Comparison of ENCODE assay signal across 35 cellular contexts in the genomic region with DNA sequence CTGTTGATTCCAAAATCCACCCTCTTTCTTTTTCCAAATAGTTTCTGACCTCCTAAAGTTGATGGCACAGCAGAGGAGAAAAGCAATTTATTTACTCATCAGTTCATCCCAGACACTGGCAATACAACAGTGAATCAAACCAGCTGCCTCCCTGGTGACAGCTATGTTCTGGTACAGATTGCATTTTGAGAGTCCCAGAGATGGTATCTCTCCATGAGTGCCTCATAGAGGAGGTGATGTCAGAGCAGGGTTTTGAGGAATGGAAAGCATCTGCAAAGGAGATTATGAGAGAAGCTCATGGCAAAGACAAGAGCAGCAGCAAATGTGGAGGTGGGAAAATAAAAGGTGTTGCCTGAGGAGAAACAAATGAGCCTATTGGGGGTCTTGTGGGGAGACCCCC.
DNase-seq lines count a peak whose midpoint lies in the region; ATAC-seq and TF ChIP-seq lines count a peak whose summit lies in the region.
"Had no signal": no experiment of that assay in that cellular context is flagged by ENCODE, and none has a peak within 500 bp of the region (broad histone marks: within the 10 kb centered on the region; RNA-seq: fewer than 3 reads in every experiment).

No MANE protein-coding gene starts in this region.

- no peak overlapping the region for H2BK120ac ChIP-seq in IMR-90 (ENCODE audit: low read depth, low read length)

- peaks cover 8% of the 10 kb centered on the region; the same call in 1 of the 2 replicates for H3K9me1 ChIP-seq in IMR-90 (ENCODE audit: insufficient read depth, low read length)

- H3K9me3 ChIP-seq in IMR-90 (ENCODE audit: control insufficient read depth, insufficient read depth, low read length) = peaks cover 14% of the 10 kb centered on the region
- peaks cover 0 to 8% (median 0%) of the 10 kb centered on the region in 4 donors for H3K9me3 ChIP-seq in stomach
- no peaks in the 10 kb centered on the region for H3K9me3 ChIP-seq in transverse colon
- H3K9me3 ChIP-seq: MG63 had no signal

- no peak overlapping the region for H2AK9ac ChIP-seq in IMR-90 (replicated peaks; ENCODE audit: low read depth, low read length, poor library complexity)

- H4K20me1 ChIP-seq in IMR-90 (ENCODE audit: insufficient read depth, low read length) = no peaks in the 10 kb centered on the region

- no peak for TF ChIP-seq POLR2A in IMR-90 (IDR thresholded peaks at IDR 0.05; ENCODE audit: low read depth, low read length)
- TF ChIP-seq POLR2A in stomach (IDR thresholded peaks at IDR 0.05) = no peak
- no peak for TF ChIP-seq POLR2A in transverse colon (IDR thresholded peaks at IDR 0.05)

- intact Hi-C loops in IMR-90 (cut with micrococcal nuclease) = loop anchor here (5.0 to 10.0 kb wide), 2 partner anchors 33 to 110 kb away; no protein-coding TSS in a partner anchor
- intact Hi-C loops in stomach (cut with DNase I; ENCODE audit: low total_unique reads) = no loop called here
- intact Hi-C loops in transverse colon (cut with DNase I; ENCODE audit: low total_unique reads) = no loop called here

- no peak overlapping the region for H2BK15ac ChIP-seq in IMR-90 (ENCODE audit: low read depth, low read length)

- no peak overlapping the region for H3K4ac ChIP-seq in IMR-90 (ENCODE audit: low read depth, low read length)

- peaks cover 27% of the 10 kb centered on the region for H3K4me1 Mint-ChIP-seq in chondrocyte (ENCODE audit: low read depth)
- H3K4me1 Mint-ChIP-seq: CD4-positive, CD25-positive, alpha-beta regulatory T cell; central memory CD8-positive, alpha-beta T cell; memory B cell; stimulated activated naive B cell treated with anti-CD40 and anti-IgM and Interleukin-4, amounts not matched to agents 10 μg/mL and 1 μg/mL and 100 μg/mL, for 72 hours had no signal

- H2AK5ac ChIP-seq in IMR-90 (ENCODE audit: low read depth, low read length) = no peak overlapping the region

- H3K23ac ChIP-seq in IMR-90 (ENCODE audit: low read depth, low read length) = no peak overlapping the region

- H4K91ac ChIP-seq in IMR-90 (ENCODE audit: insufficient read depth, low read depth, low read length) = no peak overlapping the region

- no peak overlapping the region for H4K8ac ChIP-seq in IMR-90 (ENCODE audit: low read depth in 2 of 2, low read length in 2 of 2)

- H3K36me3 ChIP-seq in IMR-90 (ENCODE audit: control insufficient read depth, insufficient read depth, low read length) (no peaks in the 10 kb centered on the region), stomach (no peaks in the 10 kb centered on the region), transverse colon (no peaks in the 10 kb centered on the region)
- H3K36me3 ChIP-seq: esophagus muscularis mucosa, gastroesophageal sphincter, MG63, WERI-Rb-1 had no signal

- H3K27ac ChIP-seq in IMR-90 (ENCODE audit: insufficient read depth, low read length) (no peak overlapping the region), stomach (no peak overlapping the region), transverse colon (no peak overlapping the region)
- H3K27ac ChIP-seq: esophagus muscularis mucosa, gastroesophageal sphincter, parathyroid adenoma, WERI-Rb-1 had no signal

- H3K14ac ChIP-seq in IMR-90 (replicated peaks; ENCODE audit: low read depth, low read length) = no peak overlapping the region

- no peak overlapping the region for H2AFZ ChIP-seq in IMR-90 (replicated peaks; ENCODE audit: low read length, poor library complexity)
- H2AFZ ChIP-seq: GM23338, parathyroid adenoma had no signal

- H3K27ac Mint-ChIP-seq in chondrocyte (ENCODE audit: unreplicated experiment) = no peak overlapping the region
- H3K27ac Mint-ChIP-seq: activated naive CD8-positive, alpha-beta T cell; activated T-helper 2 cell treated with anti-CD3 and anti-CD28 coated beads, Interferon-gamma antibody, Interleukin-2, Interleukin-4, amounts not matched to agents 10 μg/mL and 5 μg/mL and 100 μg/mL, durations not matched to agents 14 hours and 24 hours and 36 hours; CD4-positive, CD25-positive, alpha-beta regulatory T cell; GM23338; memory B cell; stimulated activated naive B cell treated with anti-CD40 and anti-IgM and Interleukin-4, amounts not matched to agents 10 μg/mL and 1 μg/mL and 100 μg/mL, for 72 hours had no signal

- H3K9ac ChIP-seq in IMR-90 (ENCODE audit: low read depth, low read length) = no peak overlapping the region
- H3K9ac ChIP-seq: parathyroid adenoma had no signal

- in situ Hi-C loops in IMR-90 (cut with MboI; ENCODE audit: low sequenced_read_pairs) = no loop called here
- in situ Hi-C loops in transverse colon (cut with MboI; ENCODE audit: low pct_ligation_motif_present in 1 of 4, low pct_unique_long_range_greater_than_20kb in 1 of 4, low sequenced_read_pairs in 3 of 4) = loop anchor here in 2 of 4 donors (25.0 kb wide), 1 partner anchor 388 kb away; a partner anchor contains a TSS

- H3K4me1 ChIP-seq in IMR-90 (ENCODE audit: control insufficient read depth, insufficient read depth, low read length) (peaks cover 12% of the 10 kb centered on the region), stomach (peaks cover 11 to 18% (median 14%) of the 10 kb centered on the region in 4 donors), transverse colon (peaks cover 0 to 8% (median 3%) of the 10 kb centered on the region in 4 donors)

- H3K4me3 Mint-ChIP-seq in chondrocyte (ENCODE audit: unreplicated experiment) = no peak overlapping the region
- H3K4me3 Mint-ChIP-seq: activated naive CD8-positive, alpha-beta T cell; CD4-positive, CD25-positive, alpha-beta regulatory T cell; central memory CD8-positive, alpha-beta T cell; GM23338; memory B cell; neural crest cell; stimulated activated naive B cell treated with anti-CD40 and anti-IgM and Interleukin-4, amounts not matched to agents 10 μg/mL and 1 μg/mL and 100 μg/mL, for 72 hours had no signal

- H3K79me1 ChIP-seq in IMR-90 (ENCODE audit: low read depth in 1 of 2, low read length in 2 of 2) = no peaks in the 10 kb centered on the region

- no peak overlapping the region for H3K56ac ChIP-seq in IMR-90 (ENCODE audit: extremely low read depth, insufficient read depth, low read length)

- H2BK20ac ChIP-seq in IMR-90 (ENCODE audit: low read depth, low read length) = no peak overlapping the region

- H3K18ac ChIP-seq in IMR-90 (ENCODE audit: low read depth, low read length) = no peak overlapping the region

- H3K27me3 Mint-ChIP-seq in chondrocyte (ENCODE audit: low read depth) = no peaks in the 10 kb centered on the region

- no peak overlapping the region for H2BK5ac ChIP-seq in IMR-90 (ENCODE audit: low read depth, low read length, poor library complexity, severe bottlenecking)

- no peak for ATAC-seq in IMR-90 (ENCODE audit: low read depth)
- ATAC-seq: gastroesophageal sphincter; GM23338; K562; left lobe of liver; stimulated activated naive B cell treated with anti-CD40 and anti-IgM and Interleukin-4, amounts not matched to agents 10 μg/mL and 1 μg/mL and 100 μg/mL, for 72 hours had no signal

- DNase-seq in AG08395 (ENCODE audit: low spot score) (peak; percentile 25), IMR-90 (peak; percentile 6), amniotic stem cell (lab: John Stamatoyannopoulos, UW) (peak; percentile 62), foreskin fibroblast (peak; percentile 27 to 32), stomach (no peak), transverse colon (no peak), chondrocyte (ENCODE audit: low spot score) (no peak), NCI-H446 (lab: John Stamatoyannopoulos, UW) (no peak)
- DNase-seq: 8988T; activated CD4-positive, alpha-beta T cell treated with anti-CD3 and anti-CD28 coated beads for 4 hours; AML-193; Calu3; CD4-positive, CD25-positive, alpha-beta regulatory T cell; DMS79 treated with DMSO at 0.1 percent for 48 hours; hippocampal formation; MG63; NCI-H1105 treated with DMSO at 0.1 percent for 48 hours; NCI-H187 treated with DMSO at 0.1 percent for 48 hours; SHP77 treated with DMSO at 0.1 percent for 48 hours; small intestine; stimulated activated naive B cell treated with anti-CD40 and anti-IgM and Interleukin-4, amounts not matched to agents 10 μg/mL and 1 μg/mL and 100 μg/mL, for 72 hours; SW 1271; T1000; WERI-Rb-1 had no signal

- H3K27me3 ChIP-seq in IMR-90 (ENCODE audit: control insufficient read depth, insufficient read depth, low read length) = peaks cover 27% of the 10 kb centered on the region
- no peaks in the 10 kb centered on the region for H3K27me3 ChIP-seq in stomach
- H3K27me3 ChIP-seq in transverse colon = peaks cover 10% of the 10 kb centered on the region
- H3K27me3 ChIP-seq: esophagus muscularis mucosa, MG63 had no signal

- POLR2A ChIA-PET in IMR-90 (lab: Charles Lee; ENCODE audit: unreplicated experiment) = no interaction called here

- peaks cover 10% of the 10 kb centered on the region for H3K36me3 Mint-ChIP-seq in chondrocyte (ENCODE audit: low read depth)
- H3K36me3 Mint-ChIP-seq: activated naive CD8-positive, alpha-beta T cell had no signal

- dilution Hi-C loops in IMR-90 (cut with HindIII; ENCODE audit: low sequenced_read_pairs, unreplicated experiment) = no loop called here

- H4K5ac ChIP-seq in IMR-90 (ENCODE audit: low read depth, low read length) = no peak overlapping the region

- H3K9me3 Mint-ChIP-seq in chondrocyte (ENCODE audit: low read depth) = peaks cover 14% of the 10 kb centered on the region

- TF ChIP-seq EP300 in stomach (IDR thresholded peaks at IDR 0.05) (no peak), transverse colon (IDR thresholded peaks at IDR 0.05; ENCODE audit: low read depth) (no peak)

- TF ChIP-seq CTCF in IMR-90 (conservative IDR thresholded peaks at IDR 0.05; ENCODE audit: low read depth, low read length) (no peak), foreskin fibroblast (IDR thresholded peaks at IDR 0.05; ENCODE audit: low read depth, low read length) (no peak), stomach (IDR thresholded peaks at IDR 0.05) (no peak), transverse colon (IDR thresholded peaks at IDR 0.05) (no peak), chondrocyte (IDR thresholded peaks at IDR 0.05) (no peak)

- BruUV-seq in IMR-90 (replicated peaks; lab: Mats Ljungman, UMichigan) = no TSS peak

- H3K4me3 ChIP-seq in IMR-90 (ENCODE audit: insufficient read depth, low read depth, low read length) = no peak overlapping the region
- H3K4me3 ChIP-seq in foreskin fibroblast (ENCODE audit: low read depth in 1 of 2, low read length in 2 of 2) = no peak overlapping the region
- H3K4me3 ChIP-seq in stomach = no peak overlapping the region
- H3K4me3 ChIP-seq in transverse colon = no peak overlapping the region
- H3K4me3 ChIP-seq: esophagus muscularis mucosa, gastroesophageal sphincter, GM23338, K562, MG63 had no signal

- no peak for TF ChIP-seq RAD21 in IMR-90 (IDR thresholded peaks at IDR 0.05; ENCODE audit: low read length)

- CTCF ChIA-PET in IMR-90 (lab: Yijun Ruan, JAX) = no interaction called here

- no peak overlapping the region for H3K4me2 ChIP-seq in IMR-90 (ENCODE audit: low read depth, low read length)
- H3K4me2 ChIP-seq: GM23338 had no signal

TF ChIP-seq in IMR-90, 13 proteins besides CTCF, POLR2A, EP300 and RAD21 (continues in another document):
- TF ChIP-seq FOS (IDR thresholded peaks at IDR 0.05; ENCODE audit: low read depth, low read length) (no peak), CEBPB (IDR thresholded peaks at IDR 0.05; ENCODE audit: low read depth, low read length) (no peak)

Comparison
In these comparisons a context has a peak if more than half of its experiments do, and no peak if none do; other contexts are left out.
1. DNase-seq: peak in AG08395 (single experiment), IMR-90 (single experiment), amniotic stem cell (single experiment) and foreskin fibroblast (2 of 2); none in stomach (single experiment), transverse colon (single experiment), chondrocyte (single experiment) and NCI-H446 (0 of 2).